24 cellular contexts compared by ENCODE assay signal in genomic region chr10:121833387-121833786, GRCh38.
"Had no signal": no experiment of that assay in that cellular context is flagged by ENCODE, and none has a peak within 500 bp of the region (broad histone marks: within the 10 kb centered on the region; RNA-seq: fewer than 3 reads in every experiment).

No MANE protein-coding gene starts in this region.

- DNase-seq: activated CD4-positive, alpha-beta memory T cell treated with anti-CD3 and anti-CD28 coated beads, Interleukin-2, amount 10 ng/mL, durations not matched to agents 7 days and 5 days; activated CD4-positive, alpha-beta T cell treated with anti-CD3 and anti-CD28 coated beads for 36 hours; activated CD4-positive, alpha-beta T cell treated with anti-CD3 and anti-CD28 coated beads, Interleukin-2, amount 50 U/mL, for 1 hour; activated gamma-delta T cell treated with Interleukin-2 at 50 U/mL for 16 hours; activated naive CD4-positive, alpha-beta T cell treated with anti-CD3 and anti-CD28 coated beads, Interleukin-2, amount 10 ng/mL, durations not matched to agents 7 days and 5 days; activated naive CD8-positive, alpha-beta T cell treated with anti-CD3 and anti-CD28 coated beads for 36 hours; activated T-cell treated with anti-CD3 and anti-CD28 coated beads for 4 hours; activated T-cell treated with anti-CD3 and anti-CD28 coated beads, Interleukin-2, amount 50 U/mL, for 72 hours; anterior cingulate cortex; central memory CD4-positive, alpha-beta T cell; MM.1S; NCI-H1105; NCI-H1436; NCI-H1694 treated with DMSO at 0.1 percent for 48 hours; NCI-H2029 treated with DMSO at 0.1 percent for 48 hours; NCI-H510A treated with DMSO at 0.1 percent for 48 hours; NCI-H69; NK-92 treated with Interleukin-12 subunit alpha and Interleukin-12 subunit beta, amount 100 ng/mL, for 24 hours; PC-3; SIG-M5; T-helper 2 cell; T1000 had no signal

- H3K4me3 ChIP-seq: breast epithelium had no signal

- H3K27ac ChIP-seq: breast epithelium, KMS-11 had no signal
